In genomic region chr9:131366745-131367401, GRCh38 we compare ENCODE assay signal across 9 cellular contexts. TPM values are rescaled to one million over a fixed set of nuclear protein-coding genes. Genes with fewer than 3 reads are reported as not detected.
DNase-seq lines count a peak whose midpoint lies in the region; ATAC-seq, FAIRE-seq and TF ChIP-seq lines count a peak whose summit lies in the region.
"Had no signal": no experiment of that assay in that cellular context is flagged by ENCODE, and none has a peak within 500 bp of the region (broad histone marks: within the 10 kb centered on the region; RNA-seq: fewer than 3 reads in every experiment).

No MANE protein-coding gene starts in this region.

- H3K4me2 ChIP-seq in OCI-LY1 (ENCODE audit: low read length): no peak overlapping the region

- H3K9me3 ChIP-seq in OCI-LY1 (ENCODE audit: low read length) (no peaks in the 10 kb centered on the region), pancreas (no peaks in the 10 kb centered on the region)

- DNase-seq in GM04503 (ENCODE audit: low read depth) (peak; percentile 34), fibroblast of mammary gland (ENCODE audit: low read depth) (peak; percentile 53), pancreas (peak in 2 of 6 donors; percentile 42 to 48)
- DNase-seq in stimulated activated naive CD8-positive, alpha-beta T cell treated with anti-CD3 and anti-CD28 coated beads, Interleukin-15, Interleukin-2, amounts not matched to agents 100 U/mL and 50 U/mL, for 24 hours: no peak
- DNase-seq: activated naive CD8-positive, alpha-beta T cell treated with anti-CD3 and anti-CD28 coated beads, Interleukin-2, amount 10 ng/mL, durations not matched to agents 7 days and 5 days had no signal

- intact Hi-C loops in pancreas (cut with DNase I): no loop called here

- FAIRE-seq in pancreas (lab: Jason Lieb, UNC): no peak

- H3K9ac ChIP-seq in OCI-LY1 (ENCODE audit: low read length): no peak overlapping the region

- H3K27ac ChIP-seq in OCI-LY1 (ENCODE audit: low read depth, low read length, poor library complexity, severe bottlenecking) (no peak overlapping the region), pancreas (no peak overlapping the region)

- H2AFZ ChIP-seq in OCI-LY1 (ENCODE audit: low read length): no peak overlapping the region

- ATAC-seq in pancreas: peak; percentile 82 to 97 (median 89)
- no peak for ATAC-seq in GM19324 (IDR thresholded peaks at IDR 0.05; ENCODE audit: low FRiP score, unreplicated experiment)
- ATAC-seq in GM21360 (IDR thresholded peaks at IDR 0.05; ENCODE audit: unreplicated experiment): no peak
- ATAC-seq in GM21528 (IDR thresholded peaks at IDR 0.05; ENCODE audit: low FRiP score, unreplicated experiment): no peak
- no peak for ATAC-seq in stimulated activated naive CD8-positive, alpha-beta T cell treated with anti-CD3 and anti-CD28 coated beads, Interleukin-15, Interleukin-2, amounts not matched to agents 100 U/mL and 50 U/mL, for 24 hours

- TF ChIP-seq CTCF in OCI-LY1 (IDR thresholded peaks at IDR 0.05; ENCODE audit: low read length) (peak; percentile 61), fibroblast of mammary gland (conservative IDR thresholded peaks at IDR 0.05; ENCODE audit: control insufficient read depth, insufficient read depth, low read depth, low read length) (peak; percentile 25), pancreas (IDR thresholded peaks at IDR 0.05) (peak in 1 of 4 donors; percentile 16)

- no peaks in the 10 kb centered on the region for H4K20me1 ChIP-seq in OCI-LY1 (ENCODE audit: insufficient read depth, low read length)

- no peak overlapping the region for H3K4me3 ChIP-seq in OCI-LY1 (ENCODE audit: low read depth, low read length, poor library complexity, severe bottlenecking)
- H3K4me3 ChIP-seq in fibroblast of mammary gland (ENCODE audit: control insufficient read depth, low read depth, low read length): no peak overlapping the region
- H3K4me3 ChIP-seq in pancreas: no peak overlapping the region

- 16 to 23% methylated on average over 6 of the region's 6 CpGs for WGBS in pancreas, 2 donors

- H3K27me3 ChIP-seq in OCI-LY1 (ENCODE audit: insufficient read depth, low read length) (no peaks in the 10 kb centered on the region), pancreas (no peaks in the 10 kb centered on the region)

- no peaks in the 10 kb centered on the region for H3K9me2 ChIP-seq in OCI-LY1 (ENCODE audit: low read depth, low read length)

- H3K36me3 ChIP-seq in OCI-LY1 (ENCODE audit: insufficient read depth, low read length) (no peaks in the 10 kb centered on the region; the same call in 1 of the 2 replicates), pancreas (no peaks in the 10 kb centered on the region)

- H3K79me2 ChIP-seq in OCI-LY1 (ENCODE audit: insufficient read depth, low read length): no peaks in the 10 kb centered on the region

- H3K4me1 ChIP-seq in OCI-LY1 (ENCODE audit: insufficient read depth, low read length, severe bottlenecking) (no peaks in the 10 kb centered on the region), pancreas (no peaks in the 10 kb centered on the region)

- H3F3A ChIP-seq in OCI-LY1 (ENCODE audit: insufficient read depth, low read length): no peaks in the 10 kb centered on the region

RNA-seq across cellular contexts. Expression of gene PRRC2B, which starts 27.0 kb away (rescaled TPM):
- total RNA-seq in pancreas: 100 to 1,000 TPM in 2 of 6 donors, 10 to 100 TPM in 4; 67.4 to 132 (median 94.9) TPM
- 10 to 100 TPM; 44.8 to 77.9 TPM for polyA plus RNA-seq in pancreas

Comparison
In these comparisons a context has a peak if more than half of its experiments do, and no peak if none do; other contexts are left out.
1. ATAC-seq: peak in pancreas (4 of 4); none in GM19324 (single experiment), GM21360 (single experiment), GM21528 (single experiment) and stimulated activated naive CD8-positive, alpha-beta T cell treated with anti-CD3 and anti-CD28 coated beads, Interleukin-15, Interleukin-2, amounts not matched to agents 100 U/mL and 50 U/mL, for 24 hours (single experiment).